8 cellular contexts compared by ENCODE assay signal in the genomic region with DNA sequence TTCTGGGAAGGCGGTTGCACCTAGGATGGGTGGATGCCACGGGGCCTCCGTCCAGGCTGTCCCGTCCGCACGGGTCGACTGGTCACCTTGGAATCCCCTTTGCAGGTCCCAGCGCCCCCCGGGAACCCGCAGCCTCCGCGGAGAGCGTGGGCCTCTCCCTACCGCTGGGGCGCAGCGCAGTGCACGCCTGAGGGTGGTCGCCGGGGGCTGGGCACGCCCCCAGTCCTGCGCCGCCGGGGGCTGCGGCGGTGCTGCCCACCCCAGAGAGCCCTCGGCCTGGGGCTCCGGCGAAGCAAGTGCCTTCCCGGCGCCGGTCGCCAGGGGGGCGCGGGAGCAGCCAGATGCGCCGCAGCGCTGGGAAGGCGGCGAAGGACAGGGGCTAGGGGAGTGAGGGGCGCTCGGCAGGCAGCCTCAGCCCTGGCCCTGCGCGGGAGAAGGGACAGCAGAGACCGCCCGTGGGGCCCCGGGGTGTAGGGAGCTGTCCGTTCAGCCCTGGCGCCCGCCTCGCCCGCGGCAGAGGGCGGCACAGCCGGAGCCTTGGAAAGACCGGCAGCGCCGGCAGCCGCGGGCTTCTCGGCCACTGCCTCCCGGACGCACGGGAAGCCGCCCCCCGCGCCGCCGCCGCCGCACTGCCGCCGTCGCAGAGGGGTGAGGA. TPM values are rescaled to one million over a fixed set of nuclear protein-coding genes. Genes with fewer than 3 reads are reported as not detected.
DNase-seq lines count a peak whose midpoint lies in the region; TF ChIP-seq lines count a peak whose summit lies in the region.

No MANE protein-coding gene starts in this region.

- H3K27ac Mint-ChIP-seq in nephron progenitor cell, result no peak overlapping the region
- no peak overlapping the region for H3K27ac Mint-ChIP-seq in activated T-helper 2 cell treated with anti-CD3 and anti-CD28 coated beads, Interferon-gamma antibody, Interleukin-2, Interleukin-4, amounts not matched to agents 10 μg/mL and 5 μg/mL and 100 μg/mL, durations not matched to agents 14 hours and 24 hours and 36 hours

- H3K9me3 Mint-ChIP-seq in nephron progenitor cell, result no peaks in the 10 kb centered on the region
- H3K9me3 Mint-ChIP-seq in activated T-helper 2 cell treated with anti-CD3 and anti-CD28 coated beads, Interferon-gamma antibody, Interleukin-2, Interleukin-4, amounts not matched to agents 10 μg/mL and 5 μg/mL and 100 μg/mL, durations not matched to agents 14 hours and 24 hours and 36 hours, result no peaks in the 10 kb centered on the region

- TF ChIP-seq CTCF in epithelial cell of proximal tubule (conservative IDR thresholded peaks at IDR 0.05; ENCODE audit: low read depth, low read length) (peak; percentile 25), nephron progenitor cell (IDR thresholded peaks at IDR 0.05) (peak; percentile 71)

- intact Hi-C loops in activated T-helper 2 cell treated with anti-CD3 and anti-CD28 coated beads, Interferon-gamma antibody, Interleukin-2, Interleukin-4, amounts not matched to agents 10 μg/mL and 5 μg/mL and 100 μg/mL, durations not matched to agents 14 hours and 24 hours and 36 hours (cut with micrococcal nuclease), result loop anchor here (10.0 kb wide), 1 partner anchor 766 kb away; the partner anchor contains the start of gene ESRRB

- no peaks in the 10 kb centered on the region for H3K36me3 Mint-ChIP-seq in nephron progenitor cell (ENCODE audit: low read depth)
- no peaks in the 10 kb centered on the region for H3K36me3 Mint-ChIP-seq in activated T-helper 2 cell treated with anti-CD3 and anti-CD28 coated beads, Interferon-gamma antibody, Interleukin-2, Interleukin-4, amounts not matched to agents 10 μg/mL and 5 μg/mL and 100 μg/mL, durations not matched to agents 14 hours and 24 hours and 36 hours (ENCODE audit: low read depth)

- DNase-seq in NCI-H1417 (lab: John Stamatoyannopoulos, UW) (peak; percentile 30 to 92 (median 86)), NCI-H1417 treated with DMSO at 0.1 percent for 48 hours (lab: John Stamatoyannopoulos, UW) (no peak), NCI-H82 (lab: John Stamatoyannopoulos, UW) (peak; percentile 81), epithelial cell of proximal tubule (ENCODE audit: low read depth) (no peak), nephron progenitor cell (peak; percentile 88), cortex of kidney (lab: John Stamatoyannopoulos, UW) (no peak)
- DNase-seq in activated effector memory CD4-positive, alpha-beta T cell treated with Interleukin-2 at 50 U/mL for 16 hours, result no peak
- no peak for DNase-seq in activated T-helper 2 cell treated with anti-CD3 and anti-CD28 coated beads, Interferon-gamma antibody, Interleukin-2, Interleukin-4, amounts not matched to agents 10 μg/mL and 5 μg/mL and 100 μg/mL, durations not matched to agents 14 hours and 24 hours and 36 hours (ENCODE audit: low spot score)

- H3K4me1 Mint-ChIP-seq in nephron progenitor cell, result peaks cover 26% of the 10 kb centered on the region
- H3K4me1 Mint-ChIP-seq in activated T-helper 2 cell treated with anti-CD3 and anti-CD28 coated beads, Interferon-gamma antibody, Interleukin-2, Interleukin-4, amounts not matched to agents 10 μg/mL and 5 μg/mL and 100 μg/mL, durations not matched to agents 14 hours and 24 hours and 36 hours (ENCODE audit: low read depth), result peaks cover 12% of the 10 kb centered on the region

- H3K4me3 ChIP-seq in epithelial cell of proximal tubule (ENCODE audit: low read depth, low read length), result no peak overlapping the region

- peaks cover 93% of the 10 kb centered on the region for H3K27me3 Mint-ChIP-seq in nephron progenitor cell (ENCODE audit: low read depth, poor library complexity)
- peaks cover 62% of the 10 kb centered on the region for H3K27me3 Mint-ChIP-seq in activated T-helper 2 cell treated with anti-CD3 and anti-CD28 coated beads, Interferon-gamma antibody, Interleukin-2, Interleukin-4, amounts not matched to agents 10 μg/mL and 5 μg/mL and 100 μg/mL, durations not matched to agents 14 hours and 24 hours and 36 hours (ENCODE audit: low read depth)

- peak overlapping the region; percentile 73 for H3K4me3 Mint-ChIP-seq in nephron progenitor cell
- no peak overlapping the region for H3K4me3 Mint-ChIP-seq in activated T-helper 2 cell treated with anti-CD3 and anti-CD28 coated beads, Interferon-gamma antibody, Interleukin-2, Interleukin-4, amounts not matched to agents 10 μg/mL and 5 μg/mL and 100 μg/mL, durations not matched to agents 14 hours and 24 hours and 36 hours (ENCODE audit: low read depth)

RNA-seq across cellular contexts. Expression of gene ZDHHC22, which starts 0.5 kb away (rescaled TPM):
- 0.07 TPM in 1 of 2 replicates, not detected in the other for total RNA-seq in epithelial cell of proximal tubule
- total RNA-seq in activated T-helper 2 cell treated with anti-CD3 and anti-CD28 coated beads, Interferon-gamma antibody, Interleukin-2, Interleukin-4, amounts not matched to agents 10 μg/mL and 5 μg/mL and 100 μg/mL, durations not matched to agents 14 hours and 24 hours and 36 hours, result not detected in 2 replicates

RNA-seq across cellular contexts. Expression of gene TMEM63C, which starts 40.5 kb away (rescaled TPM):
- total RNA-seq in epithelial cell of proximal tubule, result under 0.01 and 0.35 TPM in 2 replicates
- 0.53 and 1.0 TPM in 2 replicates for total RNA-seq in activated T-helper 2 cell treated with anti-CD3 and anti-CD28 coated beads, Interferon-gamma antibody, Interleukin-2, Interleukin-4, amounts not matched to agents 10 μg/mL and 5 μg/mL and 100 μg/mL, durations not matched to agents 14 hours and 24 hours and 36 hours

RNA-seq across cellular contexts. Expression of gene CIPC, which starts 43.0 kb away (rescaled TPM):
- total RNA-seq in epithelial cell of proximal tubule, result 10.2 and 15.4 TPM in 2 replicates
- 10.9 and 11.3 TPM in 2 replicates for total RNA-seq in activated T-helper 2 cell treated with anti-CD3 and anti-CD28 coated beads, Interferon-gamma antibody, Interleukin-2, Interleukin-4, amounts not matched to agents 10 μg/mL and 5 μg/mL and 100 μg/mL, durations not matched to agents 14 hours and 24 hours and 36 hours

Comparison
In these comparisons a context has a peak if more than half of its experiments do, and no peak if none do; other contexts are left out.
1. DNase-seq: peak in NCI-H1417 (3 of 3), NCI-H82 (single experiment) and nephron progenitor cell (single experiment); none in NCI-H1417 treated with DMSO at 0.1 percent for 48 hours (single experiment), epithelial cell of proximal tubule (single experiment), activated effector memory CD4-positive, alpha-beta T cell treated with Interleukin-2 at 50 U/mL for 16 hours (single experiment), cortex of kidney (single experiment) and activated T-helper 2 cell treated with anti-CD3 and anti-CD28 coated beads, Interferon-gamma antibody, Interleukin-2, Interleukin-4, amounts not matched to agents 10 μg/mL and 5 μg/mL and 100 μg/mL, durations not matched to agents 14 hours and 24 hours and 36 hours (single experiment).